In the genomic region with DNA sequence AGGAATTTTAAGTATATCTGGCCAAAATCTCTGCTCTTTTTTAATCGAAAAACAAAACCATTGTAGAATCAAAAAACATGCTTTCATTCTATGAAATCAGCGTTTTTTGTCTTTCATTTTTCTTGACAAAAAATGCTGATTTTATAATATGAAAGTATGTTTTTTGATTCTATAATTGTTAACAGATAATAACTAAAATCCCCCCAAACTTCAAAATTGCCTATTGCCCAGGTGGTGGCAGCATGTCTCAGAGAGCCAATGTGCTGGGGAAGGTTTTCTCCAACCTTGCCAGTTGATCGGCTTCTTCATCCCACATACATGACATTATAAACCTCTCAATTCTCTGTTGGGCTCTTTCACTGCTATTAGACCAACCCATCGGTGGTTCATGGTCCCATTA, we compare ENCODE assay signal across 11 cellular contexts. TPM values are rescaled to one million over a fixed set of nuclear protein-coding genes. Genes with fewer than 3 reads are reported as not detected.
DNase-seq lines count a peak whose midpoint lies in the region; ATAC-seq, FAIRE-seq and TF ChIP-seq lines count a peak whose summit lies in the region.
"Had no signal": no experiment of that assay in that cellular context is flagged by ENCODE, and none has a peak within 500 bp of the region (broad histone marks: within the 10 kb centered on the region; RNA-seq: fewer than 3 reads in every experiment).

No MANE protein-coding gene starts in this region.

- TF ChIP-seq POLR2A in testis (IDR thresholded peaks at IDR 0.05), result no peak
- no peak for TF ChIP-seq POLR2A in GM12892 (IDR thresholded peaks at IDR 0.05; ENCODE audit: low read depth, low read length)

- ATAC-seq in GM18861 (IDR thresholded peaks at IDR 0.05; ENCODE audit: unreplicated experiment), result no peak

- H3K4me3 Mint-ChIP-seq in activated naive CD4-positive, alpha-beta T cell treated with anti-CD3 and anti-CD28 coated beads for 36 hours, result no peak overlapping the region

- TF ChIP-seq CTCF in testis (IDR thresholded peaks at IDR 0.05), result peak in 1 of 3 experiments; percentile 16

- CTCF ChIA-PET in activated naive CD4-positive, alpha-beta T cell treated with anti-CD3 and anti-CD28 coated beads for 36 hours (lab: Charles Lee), result no interaction called here

- peaks cover 6% of the 10 kb centered on the region for H3K36me3 Mint-ChIP-seq in activated naive CD4-positive, alpha-beta T cell treated with anti-CD3 and anti-CD28 coated beads for 36 hours (ENCODE audit: low read depth)

- H3K9me3 Mint-ChIP-seq in activated naive CD4-positive, alpha-beta T cell treated with anti-CD3 and anti-CD28 coated beads for 36 hours, result no peaks in the 10 kb centered on the region

- DNase-seq in activated naive CD4-positive, alpha-beta T cell treated with anti-CD3 and anti-CD28 coated beads for 36 hours, result peak; percentile 22
- DNase-seq in activated naive CD4-positive, alpha-beta T cell treated with Interleukin-2 at 50 U/mL for 16 hours, result no peak
- DNase-seq in OCI-M1 (lab: John Stamatoyannopoulos, UW), result peak; percentile 54
- DNase-seq in fibroblast of the conjunctiva (ENCODE audit: low read depth), result peak; percentile 48
- DNase-seq in testis, result peak; percentile 31
- DNase-seq in GM12892 (ENCODE audit: insufficient read length), result no peak
- no peak for DNase-seq in activated gamma-delta T cell (lab: John Stamatoyannopoulos, UW)

- no peaks in the 10 kb centered on the region for H3K27me3 ChIP-seq in testis
- H3K27me3 ChIP-seq: SJCRH30 had no signal

- H3K27ac ChIP-seq in testis, result no peak overlapping the region
- H3K27ac ChIP-seq: epithelial cell of prostate, SJCRH30 had no signal

- intact Hi-C loops in activated naive CD4-positive, alpha-beta T cell treated with anti-CD3 and anti-CD28 coated beads for 36 hours (cut with micrococcal nuclease), result loop anchor here (1.0 to 10.0 kb wide), 4 partner anchors 193 to 1137 kb away; a partner anchor contains a TSS
- intact Hi-C loops in testis (cut with DNase I; ENCODE audit: low total_unique reads), result no loop called here

- H3K27ac Mint-ChIP-seq in activated naive CD4-positive, alpha-beta T cell treated with anti-CD3 and anti-CD28 coated beads for 36 hours, result no peak overlapping the region

- H3K9me3 ChIP-seq in testis, result no peaks in the 10 kb centered on the region
- H3K9me3 ChIP-seq: SJCRH30 had no signal

- no peaks in the 10 kb centered on the region for H3K27me3 Mint-ChIP-seq in activated naive CD4-positive, alpha-beta T cell treated with anti-CD3 and anti-CD28 coated beads for 36 hours (ENCODE audit: low read depth)

- no peak for FAIRE-seq in GM12892 (lab: Jason Lieb, UNC)
- FAIRE-seq: GM12891 had no signal

- H3K4me3 ChIP-seq in testis, result no peak overlapping the region
- H3K4me3 ChIP-seq: SJCRH30 had no signal

- peaks cover 7% of the 10 kb centered on the region for H3K4me1 ChIP-seq in testis
- H3K4me1 ChIP-seq: SJCRH30 had no signal

- no peaks in the 10 kb centered on the region for H3K36me3 ChIP-seq in testis (ENCODE audit: low read depth, missing control alignments)
- H3K36me3 ChIP-seq: SJCRH30 had no signal

- WGBS in testis, 2 donors, result 75 to 80% methylated on average over 4 of the region's 4 CpGs

- peaks cover 10% of the 10 kb centered on the region for H3K4me1 Mint-ChIP-seq in activated naive CD4-positive, alpha-beta T cell treated with anti-CD3 and anti-CD28 coated beads for 36 hours (ENCODE audit: low read depth)

RNA-seq across cellular contexts. Expression of a gene that starts 5.1 kb away (rescaled TPM):
- total RNA-seq in activated naive CD4-positive, alpha-beta T cell treated with anti-CD3 and anti-CD28 coated beads for 36 hours, result 10 to 100 TPM; 45.8 to 48.1 TPM
- total RNA-seq in testis, result 10 to 100 TPM; 23.7 to 35.0 TPM
- polyA plus RNA-seq in testis (ENCODE audit: insufficient read depth, low read depth, low replicate concordance), result 38.8 TPM
- polyA plus RNA-seq in GM12892 (2012; ENCODE audit: missing spikeins), result 38.1 TPM

Comparison
In these comparisons a context has a peak if more than half of its experiments do, and no peak if none do; other contexts are left out.
1. DNase-seq: peak in activated naive CD4-positive, alpha-beta T cell treated with anti-CD3 and anti-CD28 coated beads for 36 hours (single experiment), OCI-M1 (single experiment), fibroblast of the conjunctiva (single experiment) and testis (single experiment); none in activated naive CD4-positive, alpha-beta T cell treated with Interleukin-2 at 50 U/mL for 16 hours (single experiment), GM12892 (single experiment) and activated gamma-delta T cell (single experiment).